Comparison of ENCODE assay signal across 8 cellular contexts in the genomic region with DNA sequence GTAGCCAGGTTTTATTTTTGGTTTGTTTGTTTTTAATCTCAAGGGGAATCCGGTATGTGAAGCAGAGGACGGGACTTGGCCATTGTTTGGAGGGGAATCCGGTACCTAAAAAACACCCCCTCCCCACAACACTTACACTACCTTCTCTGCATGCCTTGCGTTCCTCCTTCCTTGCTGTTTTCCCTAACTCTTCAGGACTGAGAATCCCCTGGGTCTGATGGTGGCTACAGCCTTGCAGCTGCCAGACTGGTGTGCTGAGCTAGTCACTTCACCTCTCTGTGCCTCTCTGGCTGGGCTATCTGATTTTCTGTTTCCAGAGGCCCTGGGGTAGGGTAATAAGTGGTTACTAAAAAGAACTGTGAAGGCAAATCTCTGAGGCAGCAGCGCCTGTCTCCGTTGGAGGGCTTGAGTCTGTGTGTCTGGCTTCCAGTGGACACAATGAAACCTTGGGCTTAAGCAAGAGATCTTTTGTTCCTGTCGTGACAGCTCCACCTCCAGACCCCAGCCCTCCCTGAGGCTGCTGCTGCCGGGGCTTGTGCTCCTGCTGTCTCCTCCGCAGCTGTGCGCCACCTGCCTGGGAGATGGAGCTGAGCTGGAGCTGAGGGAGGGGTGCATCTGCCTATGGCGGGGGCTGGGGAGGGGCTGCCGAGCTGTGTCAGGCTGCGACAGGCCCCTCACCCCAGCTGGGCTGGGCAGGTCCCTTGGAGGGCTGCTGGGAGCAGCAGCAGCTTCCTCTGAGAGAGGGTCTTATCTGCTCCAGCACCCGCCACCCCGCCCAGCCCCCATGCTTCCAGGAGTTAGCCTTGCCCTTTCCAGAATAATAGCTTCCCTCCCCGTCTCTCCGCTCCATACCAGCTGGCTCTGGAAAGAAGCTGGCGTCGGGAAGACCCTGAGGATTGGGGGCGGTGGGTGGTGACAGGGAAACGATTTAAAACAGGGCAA.
A peak's percentile ranks its signal among the peaks of the same experiment; 100 is the strongest.
DNase-seq lines count a peak whose midpoint lies in the region; ATAC-seq and TF ChIP-seq lines count a peak whose summit lies in the region.

No MANE protein-coding gene starts in this region.

- peaks cover 3% of the 10 kb centered on the region; the same call in 1 of the 2 replicates for H3K9me3 ChIP-seq in DOHH2 (ENCODE audit: control insufficient read depth, insufficient read depth, low read length)
- H3K9me3 ChIP-seq in mesenchymal stem cell (ENCODE audit: control insufficient read depth, low read length) = peaks cover 4% of the 10 kb centered on the region

- peaks cover 0 to 5% (median 0%) of the 10 kb centered on the region in 5 experiments for H3K9me3 Mint-ChIP-seq in brain

- 11% methylated on average over 17 of the region's 21 CpGs for WGBS in mesenchymal stem cell

- TF ChIP-seq CTCF in DOHH2 (IDR thresholded peaks at IDR 0.05; ENCODE audit: low read depth, low read length, poor library complexity, severe bottlenecking) = no peak
- TF ChIP-seq CTCF in brain (conservative IDR thresholded peaks at IDR 0.05) = no peak

- peak overlapping the region; percentile 51 for H3K4me2 ChIP-seq in DOHH2 (ENCODE audit: low read length)
- peak overlapping the region; percentile 68 for H3K4me2 ChIP-seq in mesenchymal stem cell (ENCODE audit: low read length, poor library complexity, severe bottlenecking)

- H4K20me1 ChIP-seq in DOHH2 (ENCODE audit: control insufficient read depth, insufficient read depth, low read depth, low read length) = no peaks in the 10 kb centered on the region

- H2BK120ac ChIP-seq in mesenchymal stem cell (ENCODE audit: low read depth, low read length) = no peak overlapping the region

- H3K27me3 ChIP-seq in DOHH2 (ENCODE audit: control insufficient read depth, low read length) (peaks cover 69% of the 10 kb centered on the region), mesenchymal stem cell (ENCODE audit: control insufficient read depth in 1 of 2, insufficient read depth in 1 of 2, low read length in 2 of 2) (peaks cover 81 to 93% of the 10 kb centered on the region in 2 experiments)

- no peak overlapping the region for H4K91ac ChIP-seq in mesenchymal stem cell (ENCODE audit: low read length)

- no peaks in the 10 kb centered on the region for H3K79me1 ChIP-seq in mesenchymal stem cell (replicated peaks; ENCODE audit: low read length, poor library complexity, severe bottlenecking)

- H3K27me3 Mint-ChIP-seq in brain = no peaks in the 10 kb centered on the region

- no peak overlapping the region for H3K23ac ChIP-seq in mesenchymal stem cell (ENCODE audit: low read length in 2 of 2)

- H3K4ac ChIP-seq in mesenchymal stem cell (ENCODE audit: low read depth in 1 of 2, low read length in 2 of 2) = no peak overlapping the region

- peaks cover 14% of the 10 kb centered on the region for H3K4me1 ChIP-seq in DOHH2 (ENCODE audit: control insufficient read depth, low read length)
- peaks cover 9% of the 10 kb centered on the region for H3K4me1 ChIP-seq in mesenchymal stem cell (ENCODE audit: control insufficient read depth, insufficient read depth, low read depth, low read length)

- peak overlapping the region; percentile 82 to 86 (median 82) for H3K4me3 Mint-ChIP-seq in brain

- H3K79me2 ChIP-seq in DOHH2 (ENCODE audit: control insufficient read depth, low read length) = no peaks in the 10 kb centered on the region

- no peaks in the 10 kb centered on the region for H3K36me3 Mint-ChIP-seq in brain

- no peaks in the 10 kb centered on the region for H3K9me2 ChIP-seq in DOHH2 (replicated peaks; ENCODE audit: control insufficient read depth, low read length)

- H2AFZ ChIP-seq in mesenchymal stem cell (ENCODE audit: low read depth, low read length) = peak overlapping the region; percentile 10

- DNase-seq in NCI-H2081 treated with DMSO at 0.1 percent for 48 hours (lab: John Stamatoyannopoulos, UW) (peak; percentile 19), mesenchymal stem cell (no peak), 8988T (no peak)
- no peak for DNase-seq in activated CD4-positive, alpha-beta T cell treated with anti-CD3 and anti-CD28 coated beads, Interleukin-2, amount 50 U/mL, for 4 hours

- H3K36me3 ChIP-seq in DOHH2 (ENCODE audit: control insufficient read depth, low read length) (no peaks in the 10 kb centered on the region), mesenchymal stem cell (ENCODE audit: control insufficient read depth in 1 of 2, insufficient read depth in 2 of 2, low read depth in 1 of 2, low read length in 2 of 2) (no peaks in the 10 kb centered on the region)

- H3K27ac ChIP-seq in DOHH2 (ENCODE audit: low read depth, low read length) (no peak overlapping the region), mesenchymal stem cell (ENCODE audit: low read length, poor library complexity, severe bottlenecking) (no peak overlapping the region)

- H3K14ac ChIP-seq in mesenchymal stem cell (ENCODE audit: low read length in 2 of 2) = no peak overlapping the region

- peak overlapping the region; percentile 51 for H3K9ac ChIP-seq in mesenchymal stem cell (ENCODE audit: low read length)

- no peak overlapping the region for H2BK5ac ChIP-seq in mesenchymal stem cell (ENCODE audit: low read depth, low read length, poor library complexity, severe bottlenecking)

- H3K18ac ChIP-seq in mesenchymal stem cell (ENCODE audit: low read depth in 1 of 2, low read length in 2 of 2) = no peak overlapping the region

- no peaks in the 10 kb centered on the region for H3F3A ChIP-seq in DOHH2 (ENCODE audit: control insufficient read depth, insufficient read depth)

- H2AK5ac ChIP-seq in mesenchymal stem cell (ENCODE audit: low read length, severe bottlenecking) = no peak overlapping the region

- H3K4me3 ChIP-seq in DOHH2 (ENCODE audit: low read length) = peak overlapping the region; percentile 29; the same call in 1 of the 2 replicates
- H3K4me3 ChIP-seq in mesenchymal stem cell (ENCODE audit: insufficient read depth in 1 of 2, low read depth in 1 of 2, low read length in 2 of 2) = peak overlapping the region in 1 of 2 experiments; percentile 56

- peaks cover 85% of the 10 kb centered on the region for H3K4me1 Mint-ChIP-seq in brain

- peak overlapping the region; percentile 74 to 98 (median 95) for H3K27ac Mint-ChIP-seq in brain

- H2BK15ac ChIP-seq in mesenchymal stem cell (ENCODE audit: low read depth, poor library complexity, severe bottlenecking) = no peak overlapping the region

- ATAC-seq in GM19452 (IDR thresholded peaks at IDR 0.05; ENCODE audit: unreplicated experiment) (no peak), HG03378 (IDR thresholded peaks at IDR 0.05; ENCODE audit: unreplicated experiment) (no peak)

- H4K8ac ChIP-seq in mesenchymal stem cell (ENCODE audit: low read length) = no peak overlapping the region

- H2BK12ac ChIP-seq in mesenchymal stem cell (ENCODE audit: low read length in 2 of 2) = no peak overlapping the region
